In genomic region chr1:145845514-145846161, GRCh38 we compare ENCODE assay signal across 1 cellular context.
TF ChIP-seq lines count a peak whose summit lies in the region.

Gene NUDT17 (plus strand): TSS chr1:145845630. CDS start chr1:145845641, 11 bp downstream.

TF ChIP-seq in HepG2, 621 proteins besides CTCF, POLR2A, EP300 and RAD21 (continued from another document and continues in another):
- TF ChIP-seq ZNF781 (CRISPR knock-in tag; IDR thresholded peaks at IDR 0.05; ENCODE audit: borderline replicate concordance, not compliant biosample characterization) (peak; percentile 36), ZNF143 (CRISPR knock-in tag; IDR thresholded peaks at IDR 0.05) (no peak), GTF3A (CRISPR knock-in tag; conservative IDR thresholded peaks at IDR 0.05) (no peak), ZNF567 (CRISPR knock-in tag; IDR thresholded peaks at IDR 0.05; ENCODE audit: borderline replicate concordance) (no peak), PRPF4 (IDR thresholded peaks at IDR 0.05; ENCODE audit: low read depth, low read length, poor library complexity, severe bottlenecking) (no peak), HNF1B (CRISPR knock-in tag; IDR thresholded peaks at IDR 0.05) (0 out of 2 replicates have a peak, but pooled peaks have one; percentile 45), LRRFIP1 (CRISPR knock-in tag; conservative IDR thresholded peaks at IDR 0.05) (no peak), JUNB (CRISPR knock-in tag; IDR thresholded peaks at IDR 0.05; ENCODE audit: borderline replicate concordance) (no peak), ZFX (CRISPR knock-in tag; IDR thresholded peaks at IDR 0.05; ENCODE audit: low read depth) (peak; percentile 82), GATAD1 (CRISPR knock-in tag; IDR thresholded peaks at IDR 0.05) (no peak), SIX1 (CRISPR knock-in tag; IDR thresholded peaks at IDR 0.05; ENCODE audit: borderline replicate concordance) (no peak), SMYD3 (CRISPR knock-in tag; IDR thresholded peaks at IDR 0.05) (no peak), ATF3 (CRISPR knock-in tag; IDR thresholded peaks at IDR 0.05) (no peak), GLMP (CRISPR knock-in tag; IDR thresholded peaks at IDR 0.05; ENCODE audit: borderline replicate concordance) (no peak), GATA4 (IDR thresholded peaks at IDR 0.05; ENCODE audit: borderline replicate concordance, low read depth) (no peak), HOXA3 (CRISPR knock-in tag; IDR thresholded peaks at IDR 0.05) (peak; percentile 49), ARID2 (CRISPR knock-in tag; IDR thresholded peaks at IDR 0.05; ENCODE audit: borderline replicate concordance) (no peak), ZNF354B (CRISPR knock-in tag; IDR thresholded peaks at IDR 0.05) (no peak), ZKSCAN1 (IDR thresholded peaks at IDR 0.05; ENCODE audit: low read length) (no peak), MAFF (IDR thresholded peaks at IDR 0.05; ENCODE audit: low read depth, low read length) (no peak), TBL1XR1 (IDR thresholded peaks at IDR 0.05; ENCODE audit: borderline replicate concordance, low read length, partially characterized antibody) (no peak), ZNF441 (CRISPR knock-in tag; IDR thresholded peaks at IDR 0.05; ENCODE audit: borderline replicate concordance) (no peak), ISX (CRISPR knock-in tag; conservative IDR thresholded peaks at IDR 0.05) (no peak), SCMH1 (CRISPR knock-in tag; IDR thresholded peaks at IDR 0.05; ENCODE audit: borderline replicate concordance) (no peak), ZNF570 (CRISPR knock-in tag; IDR thresholded peaks at IDR 0.05; ENCODE audit: borderline replicate concordance) (no peak), MEIS2 (CRISPR knock-in tag; IDR thresholded peaks at IDR 0.05) (peak; percentile 65; the same call in 1 of the 2 replicates), NFE2L1 (CRISPR knock-in tag; IDR thresholded peaks at IDR 0.05; ENCODE audit: borderline replicate concordance) (no peak), BRF2 (CRISPR knock-in tag; IDR thresholded peaks at IDR 0.05) (no peak), ZBTB40 (IDR thresholded peaks at IDR 0.05) (no peak), ZBTB40 (CRISPR knock-in tag; IDR thresholded peaks at IDR 0.05) (0 out of 2 replicates have a peak, but pooled peaks have one; percentile 26), NFAT5 (CRISPR knock-in tag; IDR thresholded peaks at IDR 0.05) (peak; percentile 73; the same call in 1 of the 2 replicates), ZNF160 (CRISPR knock-in tag; IDR thresholded peaks at IDR 0.05) (no peak), ZNF549 (CRISPR knock-in tag; IDR thresholded peaks at IDR 0.05) (no peak), CEBPG (CRISPR knock-in tag; IDR thresholded peaks at IDR 0.05) (no peak), FOXA1 (IDR thresholded peaks at IDR 0.05) (no peak), FOXA1 (CRISPR knock-in tag; IDR thresholded peaks at IDR 0.05) (no peak), THAP7 (CRISPR knock-in tag; IDR thresholded peaks at IDR 0.05) (no peak)
